ENCODE assay signal across 1 cellular context in the genomic region with DNA sequence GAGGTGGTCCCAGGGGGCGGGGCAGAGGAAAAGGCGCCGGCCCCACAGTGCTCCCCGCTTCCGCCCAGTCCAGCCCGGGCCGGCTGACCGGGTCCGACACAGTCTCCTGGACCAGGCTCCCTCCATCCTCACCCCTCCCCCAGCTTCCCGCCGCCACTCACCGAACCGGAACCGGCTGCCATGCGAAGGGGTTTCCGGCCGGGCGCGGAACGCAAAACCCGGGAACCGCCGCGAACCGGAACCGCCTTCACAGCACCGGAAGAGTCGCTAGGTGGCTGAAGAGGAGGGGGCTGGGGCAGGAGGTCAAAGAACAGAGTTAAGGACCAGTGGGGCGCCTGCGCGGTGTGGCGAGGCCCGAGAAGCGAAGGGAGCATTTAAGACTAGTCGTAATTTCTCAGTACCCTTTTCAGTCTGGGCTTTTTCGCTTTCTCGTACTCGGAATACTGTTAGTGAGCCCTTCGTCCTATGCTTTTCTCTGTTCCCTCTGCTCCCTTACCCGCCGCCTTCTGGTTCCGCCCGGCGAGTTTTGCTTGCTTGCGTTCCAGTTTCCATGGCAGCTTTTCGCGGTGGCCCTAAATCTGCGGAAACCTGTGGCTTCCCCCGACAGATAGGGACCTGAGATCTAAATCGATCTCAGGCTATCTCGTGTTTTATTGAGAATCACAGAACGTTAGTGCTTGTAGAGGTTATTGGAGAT.
TF ChIP-seq lines count a peak whose summit lies in the region.

SENP1 (minus strand) TSS at position 213 of the 697 bp plus-strand sequence. CDS start 4,607 bp downstream, outside the sequence.

TF ChIP-seq in K562, 482 proteins besides CTCF, POLR2A, EP300 and RAD21 (continued from another document and continues in another):
- TF ChIP-seq ZFP91 (CRISPR knock-in tag; IDR thresholded peaks at IDR 0.05): no peak
- TF ChIP-seq SMARCA4 (IDR thresholded peaks at IDR 0.05): no peak
- no peak for TF ChIP-seq ZNF253 (CRISPR knock-in tag; conservative IDR thresholded peaks at IDR 0.05)
- TF ChIP-seq GTF2A2 (tag; IDR thresholded peaks at IDR 0.05): peak; percentile 81
- 0 out of 2 replicates have a peak, but pooled peaks have one; percentile 39 for TF ChIP-seq FOXP1 (CRISPR knock-in tag; IDR thresholded peaks at IDR 0.05)
- no peak for TF ChIP-seq ZNF277 (CRISPR knock-in tag; IDR thresholded peaks at IDR 0.05; ENCODE audit: borderline replicate concordance)
- TF ChIP-seq, protein P1, sequence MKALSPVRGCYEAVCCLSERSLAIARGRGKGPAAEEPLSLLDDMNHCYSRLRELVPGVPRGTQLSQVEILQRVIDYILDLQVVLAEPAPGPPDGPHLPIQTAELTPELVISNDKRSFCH (CRISPR knock-in tag; IDR thresholded peaks at IDR 0.05): no peak
- TF ChIP-seq, protein P1 (tag; IDR thresholded peaks at IDR 0.05): 0 out of 2 replicates have a peak, but pooled peaks have one; percentile 44
- TF ChIP-seq THRAP3 (IDR thresholded peaks at IDR 0.05; ENCODE audit: borderline replicate concordance): no peak
- no peak for TF ChIP-seq RFX7 (CRISPR knock-in tag; IDR thresholded peaks at IDR 0.05)
- peak; percentile 79 for TF ChIP-seq CXXC5 (CRISPR knock-in tag; IDR thresholded peaks at IDR 0.05)
- no peak for TF ChIP-seq ZNF174 (CRISPR knock-in tag; IDR thresholded peaks at IDR 0.05)
- TF ChIP-seq PHB2 (IDR thresholded peaks at IDR 0.05; ENCODE audit: low read depth): no peak
- no peak for TF ChIP-seq SETDB1 (IDR thresholded peaks at IDR 0.05; ENCODE audit: low read length)
- no peak for TF ChIP-seq TCF3 (CRISPR knock-in tag; IDR thresholded peaks at IDR 0.05)
- no peak for TF ChIP-seq ZNF778 (CRISPR knock-in tag; IDR thresholded peaks at IDR 0.05)
- peak; percentile 68 for TF ChIP-seq KAT7 (CRISPR knock-in tag; IDR thresholded peaks at IDR 0.05; ENCODE audit: borderline replicate concordance)
- TF ChIP-seq, protein P2, sequence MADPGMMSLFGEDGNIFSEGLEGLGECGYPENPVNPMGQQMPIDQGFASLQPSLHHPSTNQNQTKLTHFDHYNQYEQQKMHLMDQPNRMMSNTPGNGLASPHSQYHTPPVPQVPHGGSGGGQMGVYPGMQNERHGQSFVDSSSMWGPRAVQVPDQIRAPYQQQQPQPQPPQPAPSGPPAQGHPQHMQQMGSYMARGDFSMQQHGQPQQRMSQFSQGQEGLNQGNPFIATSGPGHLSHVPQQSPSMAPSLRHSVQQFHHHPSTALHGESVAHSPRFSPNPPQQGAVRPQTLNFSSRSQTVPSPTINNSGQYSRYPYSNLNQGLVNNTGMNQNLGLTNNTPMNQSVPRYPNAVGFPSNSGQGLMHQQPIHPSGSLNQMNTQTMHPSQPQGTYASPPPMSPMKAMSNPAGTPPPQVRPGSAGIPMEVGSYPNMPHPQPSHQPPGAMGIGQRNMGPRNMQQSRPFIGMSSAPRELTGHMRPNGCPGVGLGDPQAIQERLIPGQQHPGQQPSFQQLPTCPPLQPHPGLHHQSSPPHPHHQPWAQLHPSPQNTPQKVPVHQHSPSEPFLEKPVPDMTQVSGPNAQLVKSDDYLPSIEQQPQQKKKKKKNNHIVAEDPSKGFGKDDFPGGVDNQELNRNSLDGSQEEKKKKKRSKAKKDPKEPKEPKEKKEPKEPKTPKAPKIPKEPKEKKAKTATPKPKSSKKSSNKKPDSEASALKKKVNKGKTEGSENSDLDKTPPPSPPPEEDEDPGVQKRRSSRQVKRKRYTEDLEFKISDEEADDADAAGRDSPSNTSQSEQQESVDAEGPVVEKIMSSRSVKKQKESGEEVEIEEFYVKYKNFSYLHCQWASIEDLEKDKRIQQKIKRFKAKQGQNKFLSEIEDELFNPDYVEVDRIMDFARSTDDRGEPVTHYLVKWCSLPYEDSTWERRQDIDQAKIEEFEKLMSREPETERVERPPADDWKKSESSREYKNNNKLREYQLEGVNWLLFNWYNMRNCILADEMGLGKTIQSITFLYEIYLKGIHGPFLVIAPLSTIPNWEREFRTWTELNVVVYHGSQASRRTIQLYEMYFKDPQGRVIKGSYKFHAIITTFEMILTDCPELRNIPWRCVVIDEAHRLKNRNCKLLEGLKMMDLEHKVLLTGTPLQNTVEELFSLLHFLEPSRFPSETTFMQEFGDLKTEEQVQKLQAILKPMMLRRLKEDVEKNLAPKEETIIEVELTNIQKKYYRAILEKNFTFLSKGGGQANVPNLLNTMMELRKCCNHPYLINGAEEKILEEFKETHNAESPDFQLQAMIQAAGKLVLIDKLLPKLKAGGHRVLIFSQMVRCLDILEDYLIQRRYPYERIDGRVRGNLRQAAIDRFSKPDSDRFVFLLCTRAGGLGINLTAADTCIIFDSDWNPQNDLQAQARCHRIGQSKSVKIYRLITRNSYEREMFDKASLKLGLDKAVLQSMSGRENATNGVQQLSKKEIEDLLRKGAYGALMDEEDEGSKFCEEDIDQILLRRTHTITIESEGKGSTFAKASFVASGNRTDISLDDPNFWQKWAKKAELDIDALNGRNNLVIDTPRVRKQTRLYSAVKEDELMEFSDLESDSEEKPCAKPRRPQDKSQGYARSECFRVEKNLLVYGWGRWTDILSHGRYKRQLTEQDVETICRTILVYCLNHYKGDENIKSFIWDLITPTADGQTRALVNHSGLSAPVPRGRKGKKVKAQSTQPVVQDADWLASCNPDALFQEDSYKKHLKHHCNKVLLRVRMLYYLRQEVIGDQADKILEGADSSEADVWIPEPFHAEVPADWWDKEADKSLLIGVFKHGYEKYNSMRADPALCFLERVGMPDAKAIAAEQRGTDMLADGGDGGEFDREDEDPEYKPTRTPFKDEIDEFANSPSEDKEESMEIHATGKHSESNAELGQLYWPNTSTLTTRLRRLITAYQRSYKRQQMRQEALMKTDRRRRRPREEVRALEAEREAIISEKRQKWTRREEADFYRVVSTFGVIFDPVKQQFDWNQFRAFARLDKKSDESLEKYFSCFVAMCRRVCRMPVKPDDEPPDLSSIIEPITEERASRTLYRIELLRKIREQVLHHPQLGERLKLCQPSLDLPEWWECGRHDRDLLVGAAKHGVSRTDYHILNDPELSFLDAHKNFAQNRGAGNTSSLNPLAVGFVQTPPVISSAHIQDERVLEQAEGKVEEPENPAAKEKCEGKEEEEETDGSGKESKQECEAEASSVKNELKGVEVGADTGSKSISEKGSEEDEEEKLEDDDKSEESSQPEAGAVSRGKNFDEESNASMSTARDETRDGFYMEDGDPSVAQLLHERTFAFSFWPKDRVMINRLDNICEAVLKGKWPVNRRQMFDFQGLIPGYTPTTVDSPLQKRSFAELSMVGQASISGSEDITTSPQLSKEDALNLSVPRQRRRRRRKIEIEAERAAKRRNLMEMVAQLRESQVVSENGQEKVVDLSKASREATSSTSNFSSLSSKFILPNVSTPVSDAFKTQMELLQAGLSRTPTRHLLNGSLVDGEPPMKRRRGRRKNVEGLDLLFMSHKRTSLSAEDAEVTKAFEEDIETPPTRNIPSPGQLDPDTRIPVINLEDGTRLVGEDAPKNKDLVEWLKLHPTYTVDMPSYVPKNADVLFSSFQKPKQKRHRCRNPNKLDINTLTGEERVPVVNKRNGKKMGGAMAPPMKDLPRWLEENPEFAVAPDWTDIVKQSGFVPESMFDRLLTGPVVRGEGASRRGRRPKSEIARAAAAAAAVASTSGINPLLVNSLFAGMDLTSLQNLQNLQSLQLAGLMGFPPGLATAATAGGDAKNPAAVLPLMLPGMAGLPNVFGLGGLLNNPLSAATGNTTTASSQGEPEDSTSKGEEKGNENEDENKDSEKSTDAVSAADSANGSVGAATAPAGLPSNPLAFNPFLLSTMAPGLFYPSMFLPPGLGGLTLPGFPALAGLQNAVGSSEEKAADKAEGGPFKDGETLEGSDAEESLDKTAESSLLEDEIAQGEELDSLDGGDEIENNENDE (IDR thresholded peaks at IDR 0.05; ENCODE audit: low read depth, low read length): no peak
- peak; percentile 86 for TF ChIP-seq OTX1 (CRISPR knock-in tag; IDR thresholded peaks at IDR 0.05)
- peak; percentile 51; the same call in 1 of the 2 replicates for TF ChIP-seq TARDBP (IDR thresholded peaks at IDR 0.05)
- TF ChIP-seq ATF2 (CRISPR knock-in tag; IDR thresholded peaks at IDR 0.05): no peak
- TF ChIP-seq MED1 (CRISPR knock-in tag; IDR thresholded peaks at IDR 0.05; ENCODE audit: borderline replicate concordance): no peak
- no peak for TF ChIP-seq ZNF77 (CRISPR knock-in tag; IDR thresholded peaks at IDR 0.05)
- TF ChIP-seq GATA2 (CRISPR knock-in tag; IDR thresholded peaks at IDR 0.05): no peak
- TF ChIP-seq, protein P3, sequence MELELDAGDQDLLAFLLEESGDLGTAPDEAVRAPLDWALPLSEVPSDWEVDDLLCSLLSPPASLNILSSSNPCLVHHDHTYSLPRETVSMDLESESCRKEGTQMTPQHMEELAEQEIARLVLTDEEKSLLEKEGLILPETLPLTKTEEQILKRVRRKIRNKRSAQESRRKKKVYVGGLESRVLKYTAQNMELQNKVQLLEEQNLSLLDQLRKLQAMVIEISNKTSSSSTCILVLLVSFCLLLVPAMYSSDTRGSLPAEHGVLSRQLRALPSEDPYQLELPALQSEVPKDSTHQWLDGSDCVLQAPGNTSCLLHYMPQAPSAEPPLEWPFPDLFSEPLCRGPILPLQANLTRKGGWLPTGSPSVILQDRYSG (tag; conservative IDR thresholded peaks at IDR 0.05; ENCODE audit: low read depth): no peak; the same call in 1 of the 2 replicates
- TF ChIP-seq CCNT2 (IDR thresholded peaks at IDR 0.05; ENCODE audit: borderline replicate concordance, extremely low read depth, insufficient read length, low read depth, low read length): peak; percentile 60
- peak; percentile 65 to 80; a peak in 3 of 4 replicates for TF ChIP-seq TEAD1 (CRISPR knock-in tag; IDR thresholded peaks at IDR 0.05)
- no peak for TF ChIP-seq KLF16 (IDR thresholded peaks at IDR 0.05)
- no peak for TF ChIP-seq STAG1 (CRISPR knock-in tag; IDR thresholded peaks at IDR 0.05; ENCODE audit: borderline replicate concordance)
- TF ChIP-seq MCM3 (IDR thresholded peaks at IDR 0.05): no peak
- TF ChIP-seq ZNF76 (CRISPR knock-in tag; IDR thresholded peaks at IDR 0.05; ENCODE audit: borderline replicate concordance): 0 out of 2 replicates have a peak, but pooled peaks have one; percentile 79
- TF ChIP-seq ZNF197 (CRISPR knock-in tag; IDR thresholded peaks at IDR 0.05; ENCODE audit: low read depth): no peak
- peak in 1 of 2 experiments; percentile 53 for TF ChIP-seq NCOA2 (IDR thresholded peaks at IDR 0.05; ENCODE audit: partially characterized antibody in 2 of 2)
- TF ChIP-seq PURB (CRISPR knock-in tag; IDR thresholded peaks at IDR 0.05; ENCODE audit: low read depth): no peak
- TF ChIP-seq ZNF239 (CRISPR knock-in tag; IDR thresholded peaks at IDR 0.05): no peak
- no peak for TF ChIP-seq ZNF224 (CRISPR knock-in tag; IDR thresholded peaks at IDR 0.05)
- no peak for TF ChIP-seq MYBL2 (IDR thresholded peaks at IDR 0.05; ENCODE audit: low read depth)
- TF ChIP-seq MYBL2 (CRISPR knock-in tag; IDR thresholded peaks at IDR 0.05; ENCODE audit: borderline replicate concordance): no peak
- no peak for TF ChIP-seq ZNF586 (CRISPR knock-in tag; conservative IDR thresholded peaks at IDR 0.05)
- peak; percentile 95 for TF ChIP-seq ETV5 (CRISPR knock-in tag; IDR thresholded peaks at IDR 0.05; ENCODE audit: low read depth)
- TF ChIP-seq ZFX (CRISPR knock-in tag; IDR thresholded peaks at IDR 0.05): peak; percentile 62
- no peak for TF ChIP-seq NEUROD1 (IDR thresholded peaks at IDR 0.05; ENCODE audit: borderline replicate concordance, low read depth, low read length, partially characterized antibody)
- TF ChIP-seq MAFF (IDR thresholded peaks at IDR 0.05; ENCODE audit: low read length): no peak
